9 cellular contexts compared by ENCODE assay signal in the genomic region with DNA sequence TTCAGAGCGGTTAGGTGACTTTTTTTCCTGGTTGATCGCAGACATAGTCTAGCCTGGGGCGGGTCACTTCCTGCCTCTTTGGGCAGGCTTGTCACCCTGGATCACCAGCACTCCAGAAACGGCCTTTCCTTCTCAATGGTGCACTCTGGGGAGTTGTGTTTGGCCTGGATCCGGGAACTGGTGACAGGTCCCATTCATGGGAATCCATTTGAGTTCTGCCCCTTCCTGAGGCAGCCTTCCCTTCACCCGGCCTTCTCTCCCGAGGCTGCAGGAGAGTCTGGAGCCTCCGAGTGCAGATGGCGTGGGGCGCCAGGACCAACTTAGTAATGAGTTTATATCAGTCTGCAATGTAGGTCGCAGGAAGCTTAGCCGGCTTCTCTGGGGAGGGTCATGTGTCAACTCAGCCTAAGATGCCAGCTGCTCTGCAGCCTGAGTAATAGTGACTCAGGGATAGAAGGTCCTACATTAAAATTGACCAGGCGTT. TPM values are rescaled to one million over a fixed set of nuclear protein-coding genes. Genes with fewer than 3 reads are reported as not detected.
A peak's percentile ranks its signal among the peaks of the same experiment; 100 is the strongest.
DNase-seq lines count a peak whose midpoint lies in the region; ATAC-seq and TF ChIP-seq lines count a peak whose summit lies in the region.
"Had no signal": no experiment of that assay in that cellular context is flagged by ENCODE, and none has a peak within 500 bp of the region (broad histone marks: within the 10 kb centered on the region; RNA-seq: fewer than 3 reads in every experiment).

No MANE protein-coding gene starts in this region.

- no peaks in the 10 kb centered on the region for H3K9me3 ChIP-seq in H9 (ENCODE audit: control insufficient read depth, low read depth, low read length)
- no peaks in the 10 kb centered on the region for H3K9me3 ChIP-seq in gastroesophageal sphincter
- no peaks in the 10 kb centered on the region for H3K9me3 ChIP-seq in stomach smooth muscle (ENCODE audit: control insufficient read depth in 2 of 2, low read length in 2 of 2)

- H3K79me1 ChIP-seq in H9 (ENCODE audit: insufficient read depth, low read depth, low read length, poor library complexity, severe bottlenecking), result peaks cover 9% of the 10 kb centered on the region

- H3K23ac ChIP-seq in H9 (ENCODE audit: insufficient read length, low read depth, low read length), result no peak overlapping the region

- H3K4me1 ChIP-seq in H9 (ENCODE audit: insufficient read depth, low read length) (peaks cover 8% of the 10 kb centered on the region; the same call in 1 of the 2 replicates), gastroesophageal sphincter (peaks cover 8 to 88% (median 23%) of the 10 kb centered on the region in 3 donors), stomach smooth muscle (ENCODE audit: control insufficient read depth, insufficient read depth, low read length) (peaks cover 63% of the 10 kb centered on the region)

- no peak overlapping the region for H2AK5ac ChIP-seq in H9 (ENCODE audit: insufficient read length, low read length)

- in situ Hi-C loops in G401 (cut with HindIII; ENCODE audit: low sequenced_read_pairs), result no loop called here

- H3K27ac ChIP-seq in H9 (ENCODE audit: insufficient read length, low read depth, low read length), result no peak overlapping the region
- peak overlapping the region; percentile 81; the same call in 1 of the 2 replicates for H3K27ac ChIP-seq in VCaP
- peak overlapping the region in 3 of 4 donors; percentile 35 to 86 (median 84) for H3K27ac ChIP-seq in gastroesophageal sphincter
- peak overlapping the region; percentile 62 for H3K27ac ChIP-seq in stomach smooth muscle (ENCODE audit: low read length)

- no peak overlapping the region for H3K56ac ChIP-seq in H9 (ENCODE audit: insufficient read length, low read depth, low read length)

- H3K4me2 ChIP-seq in H9 (ENCODE audit: insufficient read depth, insufficient read length, low read length), result no peak overlapping the region

- H3K4me3 ChIP-seq in gastroesophageal sphincter, result no peak overlapping the region
- no peak overlapping the region for H3K4me3 ChIP-seq in stomach smooth muscle (ENCODE audit: low read length in 2 of 2)

- H3T11ph ChIP-seq in H9 (ENCODE audit: low read length), result no peak overlapping the region

- no peaks in the 10 kb centered on the region for H3K23me2 ChIP-seq in H9 (ENCODE audit: insufficient read length, low read depth, low read length, poor library complexity, severe bottlenecking)

- H3K4me3 Mint-ChIP-seq in H9, result no peak overlapping the region

- no peak overlapping the region for H3K9ac ChIP-seq in H9 (ENCODE audit: extremely low read depth, insufficient read length, low read length)
- H3K9ac ChIP-seq in stomach smooth muscle (ENCODE audit: low read length in 2 of 2), result no peak overlapping the region

- peak overlapping the region; percentile 10 to 44 (median 11); a peak in 2 of 7 replicates for H3K27ac Mint-ChIP-seq in H9
- H3K27ac Mint-ChIP-seq: progenitor cell of endocrine pancreas had no signal

- H4K91ac ChIP-seq in H9 (ENCODE audit: insufficient read length, low read depth, low read length), result no peak overlapping the region

- H3K27me3 ChIP-seq in H9 (ENCODE audit: insufficient read depth, low read length) (no peaks in the 10 kb centered on the region), gastroesophageal sphincter (no peaks in the 10 kb centered on the region), stomach smooth muscle (ENCODE audit: control insufficient read depth in 1 of 2, insufficient read depth in 2 of 2, low read length in 2 of 2) (no peaks in the 10 kb centered on the region)

- no peak overlapping the region for H2BK5ac ChIP-seq in H9 (ENCODE audit: insufficient read length, low read length)

- H4K20me1 ChIP-seq in H9 (ENCODE audit: control insufficient read depth, insufficient read depth, insufficient read length), result no peaks in the 10 kb centered on the region

- H2BK120ac ChIP-seq in H9 (ENCODE audit: low read depth, low read length, poor library complexity, severe bottlenecking), result no peak overlapping the region

- no peak overlapping the region for H2BK20ac ChIP-seq in H9 (ENCODE audit: low read depth, low read length, poor library complexity, severe bottlenecking)

- peaks cover 23 to 32% of the 10 kb centered on the region in 2 experiments for H3K4me1 Mint-ChIP-seq in H9

- H3K14ac ChIP-seq in H9 (ENCODE audit: insufficient read depth, low read length), result no peak overlapping the region

- H2BK15ac ChIP-seq in H9 (ENCODE audit: low read depth, low read length), result no peak overlapping the region

- TF ChIP-seq CTCF in H9 (conservative IDR thresholded peaks at IDR 0.05) (no peak), VCaP (conservative IDR thresholded peaks at IDR 0.05) (no peak), gastroesophageal sphincter (IDR thresholded peaks at IDR 0.05) (no peak)

- no peak overlapping the region for H2AFZ ChIP-seq in H9 (ENCODE audit: low read length)

- no peak overlapping the region for H3K4ac ChIP-seq in H9 (ENCODE audit: low read depth, low read length)

- H3K9me3 Mint-ChIP-seq in H9, result no peaks in the 10 kb centered on the region
- H3K9me3 Mint-ChIP-seq: IgD-negative memory B cell had no signal

- H3K18ac ChIP-seq in H9 (ENCODE audit: insufficient read length, low read depth, low read length), result no peak overlapping the region

- no peak overlapping the region for H4K8ac ChIP-seq in H9 (replicated peaks; ENCODE audit: insufficient read length, low read depth, low read length)

- DNase-seq in H9 (no peak), G401 (ENCODE audit: low spot score) (no peak)

- no CpG with 5 or more reads among the region's 13 CpGs for WGBS in H9 (ENCODE audit: extremely low coverage, insufficient read length, low lambda C conversion rate)
- WGBS in gastroesophageal sphincter (ENCODE audit: low coverage in 1 of 2), 2 donors, result 50 to 73% methylated on average over 3 to 8 of the region's 13 CpGs

- TF ChIP-seq POLR2A in gastroesophageal sphincter (IDR thresholded peaks at IDR 0.05), result no peak

- H4K5ac ChIP-seq in H9 (ENCODE audit: insufficient read length, low read depth, low read length), result no peak overlapping the region

- no peak for TF ChIP-seq EP300 in gastroesophageal sphincter (IDR thresholded peaks at IDR 0.05)

- H3K79me2 ChIP-seq in H9 (ENCODE audit: insufficient read depth, low read length), result peaks cover 6% of the 10 kb centered on the region; the same call in 1 of the 2 replicates

- peaks cover 19 to 51% (median 26%) of the 10 kb centered on the region in 3 experiments; a peak in 6 of 7 replicates for H3K36me3 Mint-ChIP-seq in H9 (ENCODE audit: insufficient read depth in 1 of 3, low read depth in 3 of 3)

- H3K27me3 Mint-ChIP-seq in H9 (ENCODE audit: low read depth), result no peaks in the 10 kb centered on the region
- H3K27me3 Mint-ChIP-seq: IgD-negative memory B cell, progenitor cell of endocrine pancreas had no signal

- H3K36me3 ChIP-seq in gastroesophageal sphincter (peaks cover 0 to 42% of the 10 kb centered on the region in 2 donors), stomach smooth muscle (ENCODE audit: control insufficient read depth in 2 of 2, insufficient read depth in 2 of 2, low read length in 2 of 2) (peaks cover 7 to 16% of the 10 kb centered on the region in 2 donors)

- H2BK12ac ChIP-seq in H9 (ENCODE audit: insufficient read length, low read depth, low read length), result no peak overlapping the region

- ATAC-seq in gastroesophageal sphincter (peak; percentile 26), GM21390 (IDR thresholded peaks at IDR 0.05; ENCODE audit: unreplicated experiment) (no peak), HG03571 (IDR thresholded peaks at IDR 0.05; ENCODE audit: unreplicated experiment) (no peak)

RNA-seq across cellular contexts. Expression of gene TACR2, which starts 54.2 kb away (rescaled TPM):
- total RNA-seq in H9 (2021), result not detected in 2 replicates
- 100 to 1,000 TPM in 2 of 4 donors, 10 to 100 TPM in 2; 37.1 to 176 (median 122) TPM for total RNA-seq in gastroesophageal sphincter
- total RNA-seq in G401 (2014; rRNA removed; shearing (Covaris generic)), result not detected in 2 replicates
- total RNA-seq: progenitor cell of endocrine pancreas had no signal

Comparison
In these comparisons a context has a peak if more than half of its experiments do, and no peak if none do; other contexts are left out.
1. RNA of gene TACR2, which starts 54.2 kb away (total RNA-seq): 37.1 to 176 TPM in gastroesophageal sphincter; not detected in H9 and not detected in G401; every median in the first group is over 10 times any median in the second.